Comparison of ENCODE assay signal across 12 cellular contexts in the genomic region with DNA sequence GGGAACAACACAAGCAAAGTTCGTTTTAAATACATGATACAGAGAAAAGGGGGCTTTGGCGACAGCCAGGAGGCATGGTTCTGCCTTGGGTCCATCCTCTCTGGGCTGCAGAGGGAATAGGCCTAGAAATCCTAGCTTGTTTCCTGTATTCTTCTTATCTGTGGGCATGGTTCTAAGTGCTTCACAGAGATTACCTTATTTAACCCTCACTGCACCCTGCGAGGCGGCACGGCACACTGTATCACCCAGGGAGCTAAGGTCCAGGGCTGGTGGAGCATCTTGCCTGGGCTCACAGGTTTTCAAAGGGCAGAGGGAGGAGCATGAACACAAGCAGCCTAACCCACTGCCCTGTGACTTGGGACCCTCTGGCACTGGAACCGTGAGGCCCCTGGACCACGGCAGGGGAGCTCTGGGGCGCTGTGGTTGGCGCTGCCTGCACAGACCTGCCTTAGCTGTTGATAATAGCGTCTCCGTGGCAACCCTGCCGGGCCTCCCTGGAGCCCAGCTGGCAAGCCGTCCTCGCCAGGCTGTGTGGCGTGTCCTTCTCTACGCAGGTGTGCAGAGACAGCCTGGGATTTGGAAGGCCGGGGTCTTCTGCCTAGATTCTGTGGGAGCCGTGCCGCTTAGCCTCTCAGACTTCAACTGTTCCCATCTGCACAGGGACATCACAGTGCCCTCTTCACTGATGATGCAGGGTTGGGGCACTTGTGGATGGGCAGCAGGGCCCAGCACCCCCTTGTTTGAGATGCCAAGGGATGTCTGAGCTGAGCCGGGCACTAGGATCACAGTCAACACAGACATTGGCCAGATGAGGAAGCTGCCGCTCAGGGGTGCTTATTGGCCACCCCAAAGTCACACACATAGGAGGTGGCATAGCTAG.
DNase-seq lines count a peak whose midpoint lies in the region; ATAC-seq and TF ChIP-seq lines count a peak whose summit lies in the region.
"Had no signal": no experiment of that assay in that cellular context is flagged by ENCODE, and none has a peak within 500 bp of the region (broad histone marks: within the 10 kb centered on the region; RNA-seq: fewer than 3 reads in every experiment).

No MANE protein-coding gene starts in this region.

- no peaks in the 10 kb centered on the region for H3K4me1 ChIP-seq in mucosa of descending colon (ENCODE audit: low read depth)
- H3K4me1 ChIP-seq in SJCRH30: no peaks in the 10 kb centered on the region
- H3K4me1 ChIP-seq: right atrium auricular region had no signal

- DNase-seq in DMS153 treated with DMSO at 0.1 percent for 48 hours (lab: John Stamatoyannopoulos, UW; ENCODE audit: unreplicated experiment) (peak; percentile 63), NCI-H1417 treated with DMSO at 0.1 percent for 48 hours (lab: John Stamatoyannopoulos, UW) (peak; percentile 62), NCI-H69 (lab: John Stamatoyannopoulos, UW) (peak; percentile 84), mucosa of descending colon (peak in 1 of 3 donors; percentile 12), EL (no peak), SJCRH30 (no peak)
- DNase-seq: kidney glomerular epithelial cell, PC-3 had no signal

- H3K36me3 ChIP-seq in mucosa of descending colon (ENCODE audit: low read depth) (no peaks in the 10 kb centered on the region), SJCRH30 (no peaks in the 10 kb centered on the region)
- H3K36me3 ChIP-seq: right atrium auricular region had no signal

- H3K4me3 ChIP-seq in mucosa of descending colon (no peak overlapping the region), SJCRH30 (no peak overlapping the region)
- H3K4me3 ChIP-seq: right atrium auricular region had no signal

- H3K27ac ChIP-seq in SJCRH30: no peak overlapping the region
- H3K27ac ChIP-seq: C4-2B, right atrium auricular region had no signal

- peaks cover 3% of the 10 kb centered on the region; the same call in 1 of the 2 replicates for H3K27me3 ChIP-seq in SJCRH30
- H3K27me3 ChIP-seq: right atrium auricular region had no signal

- intact Hi-C loops in mucosa of descending colon (cut with DNase I, micrococcal nuclease): no loop called here

- peak; percentile 29 for ATAC-seq in mucosa of descending colon
- no peak for ATAC-seq in HG03521 (IDR thresholded peaks at IDR 0.05; ENCODE audit: unreplicated experiment)
- ATAC-seq in GM18520 (IDR thresholded peaks at IDR 0.05; ENCODE audit: unreplicated experiment): no peak
- ATAC-seq: PC-3 had no signal

- TF ChIP-seq CTCF in mucosa of descending colon (IDR thresholded peaks at IDR 0.05): no peak

- no peaks in the 10 kb centered on the region for H3K9me3 ChIP-seq in mucosa of descending colon
- H3K9me3 ChIP-seq in SJCRH30 (replicated peaks): no peaks in the 10 kb centered on the region
- H3K9me3 ChIP-seq: right atrium auricular region had no signal

Comparison
In these comparisons a context has a peak if more than half of its experiments do, and no peak if none do; other contexts are left out.
1. DNase-seq: peak in DMS153 treated with DMSO at 0.1 percent for 48 hours (single experiment), NCI-H1417 treated with DMSO at 0.1 percent for 48 hours (single experiment) and NCI-H69 (single experiment); none in EL (single experiment) and SJCRH30 (0 of 2).